In genomic region chr9:92328225-92328624, GRCh38 we compare ENCODE assay signal across 8 cellular contexts. TPM values are rescaled to one million over a fixed set of nuclear protein-coding genes. Genes with fewer than 3 reads are reported as not detected.
A peak's percentile ranks its signal among the peaks of the same experiment; 100 is the strongest.
DNase-seq lines count a peak whose midpoint lies in the region; ATAC-seq and TF ChIP-seq lines count a peak whose summit lies in the region.

No MANE protein-coding gene starts in this region.

- peak overlapping the region; percentile 39 for H3K27ac Mint-ChIP-seq in mesothelial cell of epicardium

- H3K9me3 Mint-ChIP-seq in mesothelial cell of epicardium = no peaks in the 10 kb centered on the region

- ATAC-seq in GM21360 (IDR thresholded peaks at IDR 0.05; ENCODE audit: unreplicated experiment) (no peak), left lobe of liver (no peak)

- H3K4me1 Mint-ChIP-seq in mesothelial cell of epicardium = peaks cover 36% of the 10 kb centered on the region

- peak; percentile 61 for DNase-seq in EH (ENCODE audit: low read depth)
- no peak for DNase-seq in LNCaP clone FGC (ENCODE audit: low read depth)
- DNase-seq in WERI-Rb-1 = peak; percentile 14
- no peak for DNase-seq in mesothelial cell of epicardium (ENCODE audit: low spot score in 2 of 2, unreplicated experiment in 2 of 2)
- DNase-seq in activated CD4-positive, alpha-beta T cell treated with anti-CD3 and anti-CD28 coated beads, Interleukin-2, amount 50 U/mL, for 48 hours = no peak
- no peak for DNase-seq in colonic mucosa
- DNase-seq in left lobe of liver (ENCODE audit: low spot score) = no peak

- H3K27me3 ChIP-seq in WERI-Rb-1 (ENCODE audit: insufficient read depth, low read depth, severe bottlenecking) = no peaks in the 10 kb centered on the region
- no peaks in the 10 kb centered on the region for H3K27me3 ChIP-seq in colonic mucosa

- intact Hi-C loops in colonic mucosa (cut with DNase I) = no loop called here

- H3K9me3 ChIP-seq in WERI-Rb-1 (ENCODE audit: severe bottlenecking) (no peaks in the 10 kb centered on the region), colonic mucosa (no peaks in the 10 kb centered on the region)

- TF ChIP-seq CTCF in LNCaP clone FGC (IDR thresholded peaks at IDR 0.05; ENCODE audit: control insufficient read depth, extremely low read depth, insufficient read depth) (peak; percentile 49), WERI-Rb-1 (IDR thresholded peaks at IDR 0.05; ENCODE audit: low read depth, low read length) (0 out of 2 replicates have a peak, but pooled peaks have one; percentile 13), mesothelial cell of epicardium (IDR thresholded peaks at IDR 0.05; ENCODE audit: unreplicated experiment) (no peak), colonic mucosa (IDR thresholded peaks at IDR 0.05) (no peak)

- no peak overlapping the region for H3K27ac ChIP-seq in WERI-Rb-1
- no peak overlapping the region for H3K27ac ChIP-seq in colonic mucosa

- H3K9ac ChIP-seq in colonic mucosa (ENCODE audit: low read depth in 2 of 2, low read length in 2 of 2) = no peak overlapping the region

- H3K4me3 Mint-ChIP-seq in mesothelial cell of epicardium = no peak overlapping the region

- peaks cover 8% of the 10 kb centered on the region for H3K4me1 ChIP-seq in colonic mucosa

- H3K4me3 ChIP-seq in LNCaP clone FGC (ENCODE audit: low read depth, low read length) = no peak overlapping the region
- H3K4me3 ChIP-seq in WERI-Rb-1 (ENCODE audit: low read depth, low read length) = no peak overlapping the region
- no peak overlapping the region for H3K4me3 ChIP-seq in colonic mucosa

- H3K27me3 Mint-ChIP-seq in mesothelial cell of epicardium (ENCODE audit: low read depth) = no peaks in the 10 kb centered on the region

- H3K36me3 ChIP-seq in WERI-Rb-1 (peaks cover 9% of the 10 kb centered on the region), colonic mucosa (no peaks in the 10 kb centered on the region)

- no peaks in the 10 kb centered on the region for H3K36me3 Mint-ChIP-seq in mesothelial cell of epicardium

RNA-seq across cellular contexts. Expression of gene CENPP, which starts 2.5 kb away (rescaled TPM):
- total RNA-seq in mesothelial cell of epicardium = 6.0 to 7.8 TPM (median 7.4 TPM) in 3 replicates
- 10 to 100 TPM in 1 of 2 donors, 1 to 10 TPM in 1; 3.1 to 11.0 TPM for total RNA-seq in colonic mucosa
- total RNA-seq in left lobe of liver = 1.2 TPM

RNA-seq across cellular contexts. Expression of gene NOL8, which starts 3.1 kb away (rescaled TPM):
- total RNA-seq in mesothelial cell of epicardium = 39.0 to 43.4 TPM (median 42.7 TPM) in 3 replicates
- 10 to 100 TPM; 17.6 to 26.4 TPM for total RNA-seq in colonic mucosa
- total RNA-seq in left lobe of liver = 9.7 TPM

RNA-seq across cellular contexts. Expression of gene IARS1, which starts 34.7 kb away (rescaled TPM):
- total RNA-seq in mesothelial cell of epicardium (117 to 127 TPM (median 126 TPM) in 3 replicates), colonic mucosa (100 to 1,000 TPM in 1 of 2 donors, 10 to 100 TPM in 1; 52.4 to 109 TPM), left lobe of liver (31.5 TPM)

Comparison
In these comparisons a context has a peak if more than half of its experiments do, and no peak if none do; other contexts are left out.
1. DNase-seq: peak in EH (single experiment) and WERI-Rb-1 (single experiment); none in LNCaP clone FGC (single experiment), mesothelial cell of epicardium (0 of 2), activated CD4-positive, alpha-beta T cell treated with anti-CD3 and anti-CD28 coated beads, Interleukin-2, amount 50 U/mL, for 48 hours (0 of 2), colonic mucosa (single experiment) and left lobe of liver (single experiment).
2. CTCF ChIP-seq: peak in LNCaP clone FGC (single experiment) and WERI-Rb-1 (single experiment); none in mesothelial cell of epicardium (single experiment) and colonic mucosa (single experiment).